Comparison of ENCODE assay signal across 16 cellular contexts in the genomic region with DNA sequence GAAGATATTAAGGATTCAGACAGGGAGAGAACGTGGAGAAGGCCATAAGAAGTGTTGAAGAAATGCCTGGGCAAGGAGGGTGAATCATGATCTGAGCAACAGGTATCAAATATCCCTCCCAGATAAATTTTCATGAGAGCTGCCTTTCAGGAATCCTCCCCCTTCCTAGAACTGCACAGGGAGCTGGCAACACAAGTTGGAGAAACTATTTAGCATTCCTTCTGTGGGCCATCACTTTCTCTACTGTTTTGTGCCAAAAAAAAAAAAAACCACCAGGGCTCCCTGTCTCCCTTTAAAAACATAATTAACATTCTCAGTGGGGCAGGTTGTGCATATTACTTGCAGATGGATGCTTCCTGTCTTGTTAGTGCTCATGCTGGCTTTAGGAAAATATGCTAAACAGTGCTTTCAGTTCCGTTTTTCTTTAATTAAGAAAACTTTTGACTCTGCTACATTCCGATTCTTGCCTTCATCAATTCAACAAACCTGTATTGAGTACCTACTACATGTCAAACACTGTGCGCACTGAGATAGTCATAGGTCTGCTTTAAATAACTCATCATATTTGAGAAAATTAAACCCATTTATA.
DNase-seq lines count a peak whose midpoint lies in the region; TF ChIP-seq lines count a peak whose summit lies in the region.
"Had no signal": no experiment of that assay in that cellular context is flagged by ENCODE, and none has a peak within 500 bp of the region (broad histone marks: within the 10 kb centered on the region; RNA-seq: fewer than 3 reads in every experiment).

No MANE protein-coding gene starts in this region.

- no peak overlapping the region for H3K4me3 Mint-ChIP-seq in MCF 10A (ENCODE audit: unreplicated experiment)
- no peak overlapping the region for H3K4me3 Mint-ChIP-seq in activated CD4-positive, alpha-beta T cell treated with anti-CD3 and anti-CD28 coated beads, Interleukin-2, amount 10 ng/mL, durations not matched to agents 7 days and 5 days
- H3K4me3 Mint-ChIP-seq: activated CD4-positive, alpha-beta T cell treated with anti-CD3 and anti-CD28 coated beads, Interleukin-2, amount 10 ng/mL, durations not matched to agents 24 days and 14 days; activated naive CD8-positive, alpha-beta T cell; natural killer cell treated with Interleukin-12 subunit alpha and Interleukin-12 subunit beta and Interleukin-15 and Interleukin-18, amount 100 ng/mL, for 72 hours; stimulated activated naive CD8-positive, alpha-beta T cell treated with anti-CD3 and anti-CD28 coated beads, Interleukin-15, amount 100 ng/mL, for 72 hours had no signal

- CTCF ChIA-PET in MCF 10A (lab: Yijun Ruan, JAX): interaction anchor here (0.6 to 1.4 kb wide), 5 partner anchors 9 to 1331 kb away, joined by 3 to 4 read pairs (median 3); no protein-coding TSS in a partner anchor
- CTCF ChIA-PET in activated CD4-positive, alpha-beta T cell treated with anti-CD3 and anti-CD28 coated beads, Interleukin-2, amount 10 ng/mL, durations not matched to agents 7 days and 5 days (lab: Charles Lee): no interaction called here

- no peak overlapping the region for H3K9ac ChIP-seq in OCI-LY3 (ENCODE audit: low read length)

- no peaks in the 10 kb centered on the region for H4K20me1 ChIP-seq in OCI-LY3 (ENCODE audit: insufficient read depth, low read length)

- no peaks in the 10 kb centered on the region for H3K36me3 Mint-ChIP-seq in MCF 10A (ENCODE audit: insufficient read depth, unreplicated experiment)
- no peaks in the 10 kb centered on the region for H3K36me3 Mint-ChIP-seq in activated CD4-positive, alpha-beta T cell treated with anti-CD3 and anti-CD28 coated beads, Interleukin-2, amount 10 ng/mL, durations not matched to agents 7 days and 5 days (ENCODE audit: low read depth)
- H3K36me3 Mint-ChIP-seq: activated naive CD8-positive, alpha-beta T cell had no signal

- DNase-seq in MCF 10A (ENCODE audit: unreplicated experiment) (peak; percentile 9), breast epithelium (ENCODE audit: low spot score in 2 of 2) (no peak), epithelial cell of esophagus (ENCODE audit: low read depth) (peak; percentile 57), stromal cell of bone marrow (ENCODE audit: low read depth) (peak; percentile 16), foreskin fibroblast (no peak), 8988T (no peak)
- DNase-seq in activated CD4-positive, alpha-beta T cell treated with anti-CD3 and anti-CD28 coated beads, Interleukin-2, amount 10 ng/mL, durations not matched to agents 7 days and 5 days: no peak
- DNase-seq: activated CD4-positive, alpha-beta T cell treated with anti-CD3 and anti-CD28 coated beads, Interleukin-2, amount 10 ng/mL, durations not matched to agents 24 days and 14 days; activated T-cell treated with anti-CD3 and anti-CD28 coated beads for 4 hours; caudate nucleus; SHP77 treated with DMSO at 0.1 percent for 48 hours; stimulated activated naive CD8-positive, alpha-beta T cell treated with anti-CD3 and anti-CD28 coated beads, Interleukin-15, amount 100 ng/mL, for 72 hours had no signal

- H3K27me3 ChIP-seq in breast epithelium (no peaks in the 10 kb centered on the region), OCI-LY3 (ENCODE audit: low read depth, low read length) (peaks cover 3% of the 10 kb centered on the region; the same call in 1 of the 2 replicates)

- no TSS peak for BruUV-seq in MCF 10A (replicated peaks; lab: Mats Ljungman, UMichigan)

- no peak overlapping the region for H3K27ac Mint-ChIP-seq in MCF 10A (ENCODE audit: low read depth, unreplicated experiment)
- no peak overlapping the region for H3K27ac Mint-ChIP-seq in activated CD4-positive, alpha-beta T cell treated with anti-CD3 and anti-CD28 coated beads, Interleukin-2, amount 10 ng/mL, durations not matched to agents 7 days and 5 days
- H3K27ac Mint-ChIP-seq: activated CD4-positive, alpha-beta T cell treated with anti-CD3 and anti-CD28 coated beads, Interleukin-2, amount 10 ng/mL, durations not matched to agents 24 days and 14 days; activated naive CD8-positive, alpha-beta T cell; natural killer cell treated with Interleukin-12 subunit alpha and Interleukin-12 subunit beta and Interleukin-15 and Interleukin-18, amount 100 ng/mL, for 72 hours had no signal

- POLR2A ChIA-PET in MCF 10A (lab: Yijun Ruan, JAX): interaction anchor here (0.6 kb wide), 2 partner anchors 10 to 35 kb away, joined by 3 read pairs; no protein-coding TSS in a partner anchor
- POLR2A ChIA-PET in activated CD4-positive, alpha-beta T cell treated with anti-CD3 and anti-CD28 coated beads, Interleukin-2, amount 10 ng/mL, durations not matched to agents 7 days and 5 days (lab: Charles Lee): no interaction called here

- no peak for TF ChIP-seq POLR2A in breast epithelium (IDR thresholded peaks at IDR 0.05)

- H3K4me3 ChIP-seq in breast epithelium (no peak overlapping the region), OCI-LY3 (ENCODE audit: low read length) (no peak overlapping the region), epithelial cell of esophagus (ENCODE audit: low read length) (no peak overlapping the region), foreskin fibroblast (ENCODE audit: low read depth in 1 of 2, low read length in 2 of 2) (no peak overlapping the region)
- H3K4me3 ChIP-seq: lung had no signal

- H3K9me3 ChIP-seq in breast epithelium (peaks cover 0 to under 1% of the 10 kb centered on the region in 2 donors), OCI-LY3 (ENCODE audit: insufficient read depth, low read length) (no peaks in the 10 kb centered on the region)

- no peak overlapping the region for H3K27ac ChIP-seq in breast epithelium
- H3K27ac ChIP-seq in OCI-LY3 (ENCODE audit: low read length): no peak overlapping the region

- H3K36me3 ChIP-seq in breast epithelium: no peaks in the 10 kb centered on the region
- H3K36me3 ChIP-seq in OCI-LY3 (replicated peaks; ENCODE audit: low read depth, low read length): no peaks in the 10 kb centered on the region

- H3K4me1 ChIP-seq in breast epithelium (no peaks in the 10 kb centered on the region), OCI-LY3 (ENCODE audit: low read length) (peaks cover 10% of the 10 kb centered on the region)

- no peak overlapping the region for H2AFZ ChIP-seq in OCI-LY3 (ENCODE audit: low read depth, low read length)

- no peaks in the 10 kb centered on the region for H3K27me3 Mint-ChIP-seq in MCF 10A (ENCODE audit: insufficient read depth, unreplicated experiment)
- H3K27me3 Mint-ChIP-seq in activated CD4-positive, alpha-beta T cell treated with anti-CD3 and anti-CD28 coated beads, Interleukin-2, amount 10 ng/mL, durations not matched to agents 7 days and 5 days: no peaks in the 10 kb centered on the region
- H3K27me3 Mint-ChIP-seq: activated CD4-positive, alpha-beta T cell treated with anti-CD3 and anti-CD28 coated beads, Interleukin-2, amount 10 ng/mL, durations not matched to agents 24 days and 14 days; stimulated activated naive CD8-positive, alpha-beta T cell treated with anti-CD3 and anti-CD28 coated beads, Interleukin-15, amount 100 ng/mL, for 72 hours had no signal

- no peaks in the 10 kb centered on the region for H3K79me2 ChIP-seq in OCI-LY3 (ENCODE audit: low read length)

- H3K4me2 ChIP-seq in OCI-LY3 (ENCODE audit: low read length): peak overlapping the region; percentile 20

- intact Hi-C loops in MCF 10A (cut with micrococcal nuclease) (no loop called here), breast epithelium (cut with DNase I; ENCODE audit: low total_unique reads) (no loop called here)

- TF ChIP-seq CTCF in MCF 10A (IDR thresholded peaks at IDR 0.05; ENCODE audit: unreplicated experiment): no peak
- no peak for TF ChIP-seq CTCF in breast epithelium (IDR thresholded peaks at IDR 0.05)
- no peak for TF ChIP-seq CTCF in OCI-LY3 (IDR thresholded peaks at IDR 0.05; ENCODE audit: low read depth, low read length)
- TF ChIP-seq CTCF in epithelial cell of esophagus (IDR thresholded peaks at IDR 0.05; ENCODE audit: insufficient read depth, low read depth, low read length, missing control alignments): no peak
- TF ChIP-seq CTCF in foreskin fibroblast (IDR thresholded peaks at IDR 0.05; ENCODE audit: low read depth, low read length): no peak

- peaks cover 4% of the 10 kb centered on the region for H3K9me3 Mint-ChIP-seq in MCF 10A (ENCODE audit: unreplicated experiment)
- H3K9me3 Mint-ChIP-seq in activated CD4-positive, alpha-beta T cell treated with anti-CD3 and anti-CD28 coated beads, Interleukin-2, amount 10 ng/mL, durations not matched to agents 7 days and 5 days: no peaks in the 10 kb centered on the region
- H3K9me3 Mint-ChIP-seq: activated CD4-positive, alpha-beta T cell treated with anti-CD3 and anti-CD28 coated beads, Interleukin-2, amount 10 ng/mL, durations not matched to agents 24 days and 14 days; natural killer cell treated with Interleukin-12 subunit alpha and Interleukin-12 subunit beta and Interleukin-15 and Interleukin-18, amount 100 ng/mL, for 72 hours had no signal

- H3K4me1 Mint-ChIP-seq in MCF 10A (ENCODE audit: insufficient read depth, unreplicated experiment): no peaks in the 10 kb centered on the region
- no peaks in the 10 kb centered on the region for H3K4me1 Mint-ChIP-seq in activated CD4-positive, alpha-beta T cell treated with anti-CD3 and anti-CD28 coated beads, Interleukin-2, amount 10 ng/mL, durations not matched to agents 7 days and 5 days
- H3K4me1 Mint-ChIP-seq: activated CD4-positive, alpha-beta T cell treated with anti-CD3 and anti-CD28 coated beads, Interleukin-2, amount 10 ng/mL, durations not matched to agents 24 days and 14 days; stimulated activated naive CD8-positive, alpha-beta T cell treated with anti-CD3 and anti-CD28 coated beads, Interleukin-15, amount 100 ng/mL, for 72 hours had no signal

Comparison
In these comparisons a context has a peak if more than half of its experiments do, and no peak if none do; other contexts are left out.
1. DNase-seq: peak in MCF 10A (single experiment), epithelial cell of esophagus (single experiment) and stromal cell of bone marrow (single experiment); none in breast epithelium (0 of 2), foreskin fibroblast (0 of 2), activated CD4-positive, alpha-beta T cell treated with anti-CD3 and anti-CD28 coated beads, Interleukin-2, amount 10 ng/mL, durations not matched to agents 7 days and 5 days (single experiment) and 8988T (single experiment).